Comparison of ENCODE assay signal across 1 cellular context in genomic region chr1:18908911-18909771, GRCh38.
TF ChIP-seq lines count a peak whose summit lies in the region.

No MANE protein-coding gene starts in this region.

TF ChIP-seq in K562, 482 proteins besides CTCF, POLR2A, EP300 and RAD21 (continued from another document and continues in another):
- TF ChIP-seq ZBTB40 (IDR thresholded peaks at IDR 0.05) (no peak), ZBTB40 (CRISPR knock-in tag; IDR thresholded peaks at IDR 0.05) (no peak), PTBP1 (IDR thresholded peaks at IDR 0.05; ENCODE audit: low read depth, low read length) (peak; percentile 87), MAFK (IDR thresholded peaks at IDR 0.05; ENCODE audit: low read length) (0 out of 2 replicates have a peak, but pooled peaks have one; percentile 5), CLOCK (CRISPR knock-in tag; IDR thresholded peaks at IDR 0.05; ENCODE audit: borderline replicate concordance) (no peak), NCOA1 (IDR thresholded peaks at IDR 0.05; ENCODE audit: low read depth) (peak; percentile 44; the same call in 1 of the 2 replicates), SOX6 (IDR thresholded peaks at IDR 0.05) (0 out of 2 replicates have a peak, but pooled peaks have one; percentile 9), ARID1B (IDR thresholded peaks at IDR 0.05) (peak; percentile 86), CBFA2T3 (IDR thresholded peaks at IDR 0.05) (peak; percentile 96), ZNF175 (CRISPR knock-in tag; IDR thresholded peaks at IDR 0.05; ENCODE audit: low read depth) (peak; percentile 78; the same call in 1 of the 2 replicates), GABPB1 (CRISPR knock-in tag; IDR thresholded peaks at IDR 0.05) (peak; percentile 30; the same call in 1 of the 2 replicates), BCOR (IDR thresholded peaks at IDR 0.05) (peak; percentile 94), RBM25 (IDR thresholded peaks at IDR 0.05; ENCODE audit: low read depth, low read length, severe bottlenecking) (peak; percentile 79), MTF1 (CRISPR knock-in tag; IDR thresholded peaks at IDR 0.05; ENCODE audit: borderline replicate concordance) (no peak), ZKSCAN8 (CRISPR knock-in tag; IDR thresholded peaks at IDR 0.05) (peak; percentile 59; the same call in 1 of the 2 replicates), ZBTB2 (IDR thresholded peaks at IDR 0.05) (no peak; the same call in 1 of the 2 replicates), HLTF (IDR thresholded peaks at IDR 0.05) (0 out of 2 replicates have a peak, but pooled peaks have one; percentile 44), PKNOX1 (IDR thresholded peaks at IDR 0.05) (peak; percentile 82), ZNF398 (CRISPR knock-in tag; IDR thresholded peaks at IDR 0.05) (no peak), HOMEZ (CRISPR knock-in tag; IDR thresholded peaks at IDR 0.05) (no peak), NELFE (IDR thresholded peaks at IDR 0.05; ENCODE audit: insufficient read depth, insufficient read length) (no peak), TCF3 (CRISPR knock-in tag; IDR thresholded peaks at IDR 0.05) (peak; percentile 85), YY1 (IDR thresholded peaks at IDR 0.05; ENCODE audit: borderline replicate concordance in 1 of 3, control insufficient read depth in 1 of 3, extremely low read depth in 1 of 3, insufficient read depth in 3 of 3, insufficient read length in 1 of 3, insufficient replicate concordance in 2 of 3, low read depth in 1 of 3, low read length in 2 of 3) (peak in 1 of 3 experiments; percentile 51), RNF2 (IDR thresholded peaks at IDR 0.05) (peak; percentile 52; the same call in 1 of the 2 replicates), HCFC1 (IDR thresholded peaks at IDR 0.05; ENCODE audit: low read depth, low read length) (0 out of 2 replicates have a peak, but pooled peaks have one; percentile 4), FOSL1 (tag; conservative IDR thresholded peaks at IDR 0.05) (peak; percentile 89), BHLHE40 (IDR thresholded peaks at IDR 0.05; ENCODE audit: low read length) (peak; percentile 6; the same call in 1 of the 2 replicates), NBN (IDR thresholded peaks at IDR 0.05; ENCODE audit: low read depth) (peak; percentile 49; the same call in 1 of the 2 replicates), TRIM24 (IDR thresholded peaks at IDR 0.05) (peak; percentile 34 to 68; a peak in 2 of 4 replicates), CREB1 (IDR thresholded peaks at IDR 0.05) (peak; percentile 49; the same call in 1 of the 2 replicates), CREB1 (CRISPR knock-in tag; IDR thresholded peaks at IDR 0.05) (peak; percentile 56), NFRKB (IDR thresholded peaks at IDR 0.05; ENCODE audit: low read depth) (peak; percentile 36; the same call in 1 of the 2 replicates), MYC (IDR thresholded peaks at IDR 0.05; ENCODE audit: low read depth, low read length) (peak; percentile 59; the same call in 1 of the 2 replicates), MYC (CRISPR knock-in tag; IDR thresholded peaks at IDR 0.05; ENCODE audit: borderline replicate concordance, low read depth) (no peak)
- TF ChIP-seq, protein P1, sequence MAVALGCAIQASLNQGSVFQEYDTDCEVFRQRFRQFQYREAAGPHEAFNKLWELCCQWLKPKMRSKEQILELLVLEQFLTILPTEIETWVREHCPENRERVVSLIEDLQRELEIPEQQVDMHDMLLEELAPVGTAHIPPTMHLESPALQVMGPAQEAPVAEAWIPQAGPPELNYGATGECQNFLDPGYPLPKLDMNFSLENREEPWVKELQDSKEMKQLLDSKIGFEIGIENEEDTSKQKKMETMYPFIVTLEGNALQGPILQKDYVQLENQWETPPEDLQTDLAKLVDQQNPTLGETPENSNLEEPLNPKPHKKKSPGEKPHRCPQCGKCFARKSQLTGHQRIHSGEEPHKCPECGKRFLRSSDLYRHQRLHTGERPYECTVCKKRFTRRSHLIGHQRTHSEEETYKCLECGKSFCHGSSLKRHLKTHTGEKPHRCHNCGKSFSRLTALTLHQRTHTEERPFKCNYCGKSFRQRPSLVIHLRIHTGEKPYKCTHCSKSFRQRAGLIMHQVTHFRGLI (CRISPR knock-in tag; IDR thresholded peaks at IDR 0.05) = no peak
- TF ChIP-seq, protein P2, sequence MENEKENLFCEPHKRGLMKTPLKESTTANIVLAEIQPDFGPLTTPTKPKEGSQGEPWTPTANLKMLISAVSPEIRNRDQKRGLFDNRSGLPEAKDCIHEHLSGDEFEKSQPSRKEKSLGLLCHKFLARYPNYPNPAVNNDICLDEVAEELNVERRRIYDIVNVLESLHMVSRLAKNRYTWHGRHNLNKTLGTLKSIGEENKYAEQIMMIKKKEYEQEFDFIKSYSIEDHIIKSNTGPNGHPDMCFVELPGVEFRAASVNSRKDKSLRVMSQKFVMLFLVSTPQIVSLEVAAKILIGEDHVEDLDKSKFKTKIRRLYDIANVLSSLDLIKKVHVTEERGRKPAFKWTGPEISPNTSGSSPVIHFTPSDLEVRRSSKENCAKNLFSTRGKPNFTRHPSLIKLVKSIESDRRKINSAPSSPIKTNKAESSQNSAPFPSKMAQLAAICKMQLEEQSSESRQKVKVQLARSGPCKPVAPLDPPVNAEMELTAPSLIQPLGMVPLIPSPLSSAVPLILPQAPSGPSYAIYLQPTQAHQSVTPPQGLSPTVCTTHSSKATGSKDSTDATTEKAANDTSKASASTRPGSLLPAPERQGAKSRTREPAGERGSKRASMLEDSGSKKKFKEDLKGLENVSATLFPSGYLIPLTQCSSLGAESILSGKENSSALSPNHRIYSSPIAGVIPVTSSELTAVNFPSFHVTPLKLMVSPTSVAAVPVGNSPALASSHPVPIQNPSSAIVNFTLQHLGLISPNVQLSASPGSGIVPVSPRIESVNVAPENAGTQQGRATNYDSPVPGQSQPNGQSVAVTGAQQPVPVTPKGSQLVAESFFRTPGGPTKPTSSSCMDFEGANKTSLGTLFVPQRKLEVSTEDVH (IDR thresholded peaks at IDR 0.05; ENCODE audit: low read depth, partially characterized antibody) = no peak
